1 cellular context compared by ENCODE assay signal in the genomic region with DNA sequence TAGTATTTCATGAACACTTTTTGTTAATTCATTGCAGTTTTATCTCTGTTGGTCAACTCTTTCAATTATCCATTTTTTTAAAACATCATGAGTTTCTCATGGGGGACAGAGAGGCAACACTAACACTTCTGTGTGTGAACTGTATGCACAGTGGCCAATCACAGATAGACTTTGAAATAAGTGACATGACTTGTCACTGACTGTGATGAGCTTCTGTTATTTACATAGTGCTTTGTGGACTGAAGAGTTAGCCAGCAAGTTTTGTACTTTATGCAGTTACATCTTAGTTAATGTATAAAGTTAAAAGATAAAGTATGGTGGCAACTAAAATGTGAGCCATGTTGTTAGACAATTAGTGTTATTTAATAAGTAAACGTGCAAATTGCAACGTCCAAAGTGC.
TF ChIP-seq lines count a peak whose summit lies in the region.

No MANE protein-coding gene starts in this region.

TF ChIP-seq in HepG2, 621 proteins besides CTCF, POLR2A, EP300 and RAD21 (continued from another document):
- no peak for TF ChIP-seq ZFP90 (CRISPR knock-in tag; IDR thresholded peaks at IDR 0.05; ENCODE audit: borderline replicate concordance)
- TF ChIP-seq TBX3 (IDR thresholded peaks at IDR 0.05; ENCODE audit: borderline replicate concordance) = peak; percentile 35; the same call in 1 of the 2 replicates
- no peak for TF ChIP-seq ZNF333 (CRISPR knock-in tag; IDR thresholded peaks at IDR 0.05; ENCODE audit: borderline replicate concordance)
- TF ChIP-seq, protein P1, sequence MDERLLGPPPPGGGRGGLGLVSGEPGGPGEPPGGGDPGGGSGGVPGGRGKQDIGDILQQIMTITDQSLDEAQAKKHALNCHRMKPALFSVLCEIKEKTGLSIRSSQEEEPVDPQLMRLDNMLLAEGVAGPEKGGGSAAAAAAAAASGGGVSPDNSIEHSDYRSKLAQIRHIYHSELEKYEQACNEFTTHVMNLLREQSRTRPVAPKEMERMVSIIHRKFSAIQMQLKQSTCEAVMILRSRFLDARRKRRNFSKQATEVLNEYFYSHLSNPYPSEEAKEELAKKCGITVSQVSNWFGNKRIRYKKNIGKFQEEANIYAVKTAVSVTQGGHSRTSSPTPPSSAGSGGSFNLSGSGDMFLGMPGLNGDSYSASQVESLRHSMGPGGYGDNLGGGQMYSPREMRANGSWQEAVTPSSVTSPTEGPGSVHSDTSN (CRISPR knock-in tag; IDR thresholded peaks at IDR 0.05) = peak; percentile 50; the same call in 1 of the 2 replicates
- TF ChIP-seq ZNF546 (CRISPR knock-in tag; conservative IDR thresholded peaks at IDR 0.05) = no peak
- TF ChIP-seq SMARCC2 (IDR thresholded peaks at IDR 0.05) = no peak
- TF ChIP-seq ZNF607 (CRISPR knock-in tag; IDR thresholded peaks at IDR 0.05; ENCODE audit: borderline replicate concordance) = no peak
- TF ChIP-seq CREB1 (IDR thresholded peaks at IDR 0.05) = 0 out of 2 replicates have a peak, but pooled peaks have one; percentile 17
- TF ChIP-seq CREB1 (CRISPR knock-in tag; IDR thresholded peaks at IDR 0.05) = peak; percentile 34; the same call in 1 of the 2 replicates
- no peak for TF ChIP-seq MED8 (CRISPR knock-in tag; IDR thresholded peaks at IDR 0.05; ENCODE audit: insufficient replicate concordance)
- no peak for TF ChIP-seq FUBP1 (CRISPR knock-in tag; IDR thresholded peaks at IDR 0.05; ENCODE audit: borderline replicate concordance)
- TF ChIP-seq NFYB (CRISPR knock-in tag; IDR thresholded peaks at IDR 0.05) = peak; percentile 29; the same call in 1 of the 2 replicates
- no peak for TF ChIP-seq RFXAP (CRISPR knock-in tag; IDR thresholded peaks at IDR 0.05; ENCODE audit: borderline replicate concordance)
- TF ChIP-seq TBX2 (CRISPR knock-in tag; IDR thresholded peaks at IDR 0.05; ENCODE audit: borderline replicate concordance) = no peak
- no peak for TF ChIP-seq SALL1 (CRISPR knock-in tag; IDR thresholded peaks at IDR 0.05)
- TF ChIP-seq, protein P2, sequence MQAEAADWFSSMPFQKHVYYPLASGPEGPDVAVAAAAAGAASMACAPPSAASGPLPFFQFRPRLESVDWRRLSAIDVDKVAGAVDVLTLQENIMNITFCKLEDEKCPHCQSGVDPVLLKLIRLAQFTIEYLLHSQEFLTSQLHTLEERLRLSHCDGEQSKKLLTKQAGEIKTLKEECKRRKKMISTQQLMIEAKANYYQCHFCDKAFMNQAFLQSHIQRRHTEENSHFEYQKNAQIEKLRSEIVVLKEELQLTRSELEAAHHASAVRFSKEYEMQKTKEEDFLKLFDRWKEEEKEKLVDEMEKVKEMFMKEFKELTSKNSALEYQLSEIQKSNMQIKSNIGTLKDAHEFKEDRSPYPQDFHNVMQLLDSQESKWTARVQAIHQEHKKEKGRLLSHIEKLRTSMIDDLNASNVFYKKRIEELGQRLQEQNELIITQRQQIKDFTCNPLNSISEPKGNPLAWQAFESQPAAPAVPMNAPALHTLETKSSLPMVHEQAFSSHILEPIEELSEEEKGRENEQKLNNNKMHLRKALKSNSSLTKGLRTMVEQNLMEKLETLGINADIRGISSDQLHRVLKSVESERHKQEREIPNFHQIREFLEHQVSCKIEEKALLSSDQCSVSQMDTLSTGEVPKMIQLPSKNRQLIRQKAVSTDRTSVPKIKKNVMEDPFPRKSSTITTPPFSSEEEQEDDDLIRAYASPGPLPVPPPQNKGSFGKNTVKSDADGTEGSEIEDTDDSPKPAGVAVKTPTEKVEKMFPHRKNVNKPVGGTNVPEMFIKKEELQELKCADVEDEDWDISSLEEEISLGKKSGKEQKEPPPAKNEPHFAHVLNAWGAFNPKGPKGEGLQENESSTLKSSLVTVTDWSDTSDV (CRISPR knock-in tag; IDR thresholded peaks at IDR 0.05) = no peak
- TF ChIP-seq, protein P3, sequence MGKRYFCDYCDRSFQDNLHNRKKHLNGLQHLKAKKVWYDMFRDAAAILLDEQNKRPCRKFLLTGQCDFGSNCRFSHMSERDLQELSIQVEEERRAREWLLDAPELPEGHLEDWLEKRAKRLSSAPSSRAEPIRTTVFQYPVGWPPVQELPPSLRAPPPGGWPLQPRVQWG (CRISPR knock-in tag; IDR thresholded peaks at IDR 0.05; ENCODE audit: borderline replicate concordance, low read depth) = no peak
- no peak for TF ChIP-seq LCORL (IDR thresholded peaks at IDR 0.05)
- no peak for TF ChIP-seq LCORL (CRISPR knock-in tag; IDR thresholded peaks at IDR 0.05)
- no peak for TF ChIP-seq ZNF10 (CRISPR knock-in tag; IDR thresholded peaks at IDR 0.05; ENCODE audit: borderline replicate concordance, low read depth)
- TF ChIP-seq, protein P4, sequence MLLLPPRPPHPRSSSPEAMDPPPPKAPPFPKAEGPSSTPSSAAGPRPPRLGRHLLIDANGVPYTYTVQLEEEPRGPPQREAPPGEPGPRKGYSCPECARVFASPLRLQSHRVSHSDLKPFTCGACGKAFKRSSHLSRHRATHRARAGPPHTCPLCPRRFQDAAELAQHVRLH (CRISPR knock-in tag; IDR thresholded peaks at IDR 0.05; ENCODE audit: borderline replicate concordance, low read depth) = no peak
- no peak for TF ChIP-seq MIER2 (CRISPR knock-in tag; IDR thresholded peaks at IDR 0.05)
- TF ChIP-seq SKI (IDR thresholded peaks at IDR 0.05; ENCODE audit: partially characterized antibody) = no peak
- no peak for TF ChIP-seq ZEB1 (IDR thresholded peaks at IDR 0.05; ENCODE audit: insufficient replicate concordance, low read depth)
- no peak for TF ChIP-seq ZNF589 (CRISPR knock-in tag; conservative IDR thresholded peaks at IDR 0.05)
- no peak for TF ChIP-seq KDM4B (CRISPR knock-in tag; IDR thresholded peaks at IDR 0.05)
- no peak for TF ChIP-seq ATM (IDR thresholded peaks at IDR 0.05; ENCODE audit: borderline replicate concordance)
- peak; percentile 33; the same call in 1 of the 2 replicates for TF ChIP-seq NFYC (CRISPR knock-in tag; IDR thresholded peaks at IDR 0.05)
- peak; percentile 83 for TF ChIP-seq FOXA3 (CRISPR knock-in tag; IDR thresholded peaks at IDR 0.05)
- no peak for TF ChIP-seq WIZ (CRISPR knock-in tag; IDR thresholded peaks at IDR 0.05)
- TF ChIP-seq, protein P5, sequence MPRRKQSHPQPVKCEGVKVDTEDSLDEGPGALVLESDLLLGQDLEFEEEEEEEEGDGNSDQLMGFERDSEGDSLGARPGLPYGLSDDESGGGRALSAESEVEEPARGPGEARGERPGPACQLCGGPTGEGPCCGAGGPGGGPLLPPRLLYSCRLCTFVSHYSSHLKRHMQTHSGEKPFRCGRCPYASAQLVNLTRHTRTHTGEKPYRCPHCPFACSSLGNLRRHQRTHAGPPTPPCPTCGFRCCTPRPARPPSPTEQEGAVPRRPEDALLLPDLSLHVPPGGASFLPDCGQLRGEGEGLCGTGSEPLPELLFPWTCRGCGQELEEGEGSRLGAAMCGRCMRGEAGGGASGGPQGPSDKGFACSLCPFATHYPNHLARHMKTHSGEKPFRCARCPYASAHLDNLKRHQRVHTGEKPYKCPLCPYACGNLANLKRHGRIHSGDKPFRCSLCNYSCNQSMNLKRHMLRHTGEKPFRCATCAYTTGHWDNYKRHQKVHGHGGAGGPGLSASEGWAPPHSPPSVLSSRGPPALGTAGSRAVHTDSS (CRISPR knock-in tag; conservative IDR thresholded peaks at IDR 0.05) = no peak
- TF ChIP-seq MEIS2 (CRISPR knock-in tag; IDR thresholded peaks at IDR 0.05) = peak; percentile 53; the same call in 1 of the 2 replicates
- TF ChIP-seq SOX6 (IDR thresholded peaks at IDR 0.05) = no peak
- no peak for TF ChIP-seq SOX6 (CRISPR knock-in tag; IDR thresholded peaks at IDR 0.05)
- TF ChIP-seq CREM (IDR thresholded peaks at IDR 0.05) = 0 out of 2 replicates have a peak, but pooled peaks have one; percentile 21
- no peak for TF ChIP-seq CREM (CRISPR knock-in tag; IDR thresholded peaks at IDR 0.05)
- no peak for TF ChIP-seq RFX5 (IDR thresholded peaks at IDR 0.05; ENCODE audit: low read depth, low read length)
- TF ChIP-seq HOXA3 (CRISPR knock-in tag; IDR thresholded peaks at IDR 0.05) = no peak
- TF ChIP-seq FIP1L1 (IDR thresholded peaks at IDR 0.05; ENCODE audit: borderline replicate concordance, insufficient read depth, low read depth, low read length) = no peak
- TF ChIP-seq ZNF703 (CRISPR knock-in tag; IDR thresholded peaks at IDR 0.05; ENCODE audit: borderline replicate concordance) = no peak
- no peak for TF ChIP-seq ZBTB39 (CRISPR knock-in tag; IDR thresholded peaks at IDR 0.05)
- no peak for TF ChIP-seq SOX13 (IDR thresholded peaks at IDR 0.05)
- no peak for TF ChIP-seq SOX13 (CRISPR knock-in tag; conservative IDR thresholded peaks at IDR 0.05 in 1 of 2, IDR thresholded peaks at IDR 0.05 in 1 of 2)
- no peak for TF ChIP-seq RBAK (CRISPR knock-in tag; IDR thresholded peaks at IDR 0.05)
- peak; percentile 39; the same call in 1 of the 2 replicates for TF ChIP-seq SAP130 (CRISPR knock-in tag; IDR thresholded peaks at IDR 0.05; ENCODE audit: low read depth)
- TF ChIP-seq ZNF124 (CRISPR knock-in tag; IDR thresholded peaks at IDR 0.05) = no peak
- no peak for TF ChIP-seq ZSCAN25 (CRISPR knock-in tag; IDR thresholded peaks at IDR 0.05)
- TF ChIP-seq RFX1 (IDR thresholded peaks at IDR 0.05) = no peak
